In genomic region chr11:113192121-113192925, GRCh38 we compare ENCODE assay signal across 16 cellular contexts.
DNase-seq lines count a peak whose midpoint lies in the region; ATAC-seq and TF ChIP-seq lines count a peak whose summit lies in the region.
"Had no signal": no experiment of that assay in that cellular context is flagged by ENCODE, and none has a peak within 500 bp of the region (broad histone marks: within the 10 kb centered on the region; RNA-seq: fewer than 3 reads in every experiment).

No MANE protein-coding gene starts in this region.

- H2BK15ac ChIP-seq in H9 (ENCODE audit: low read depth, low read length) = no peak overlapping the region

- no peak overlapping the region for H2BK120ac ChIP-seq in H9 (ENCODE audit: low read depth, low read length, poor library complexity, severe bottlenecking)

- no peak overlapping the region for H3T11ph ChIP-seq in H9 (ENCODE audit: low read length)

- H3K4me1 Mint-ChIP-seq in H9 (peaks cover 12 to 14% of the 10 kb centered on the region in 2 experiments), endodermal cell (peaks cover 37% of the 10 kb centered on the region)
- no peaks in the 10 kb centered on the region for H3K4me1 Mint-ChIP-seq in CD8-positive, alpha-beta memory T cell
- H3K4me1 Mint-ChIP-seq: activated naive CD8-positive, alpha-beta T cell treated with anti-CD3 and anti-CD28 coated beads, Interleukin-2, amount 10 ng/mL, durations not matched to agents 7 days and 5 days had no signal

- TF ChIP-seq CTCF in H9 (conservative IDR thresholded peaks at IDR 0.05) (no peak), endodermal cell (conservative IDR thresholded peaks at IDR 0.05) (no peak), osteoblast (IDR thresholded peaks at IDR 0.05; ENCODE audit: extremely low read depth, low read depth, low read length) (no peak)

- WGBS in H9 (ENCODE audit: extremely low coverage, insufficient read length, low lambda C conversion rate) = no CpG with 5 or more reads among the region's 8 CpGs
- 69 to 75% methylated on average over 5 to 8 of the region's 8 CpGs for WGBS in endodermal cell (ENCODE audit: insufficient coverage in 1 of 2, insufficient read length in 1 of 2), 2 experiments

- H3K4me3 ChIP-seq in endodermal cell (ENCODE audit: low read length) (peak overlapping the region; percentile 57), osteoblast (ENCODE audit: insufficient read depth, low read length) (no peak overlapping the region)
- no peak overlapping the region for H3K4me3 ChIP-seq in CD8-positive, alpha-beta memory T cell (ENCODE audit: low read length)

- no peak overlapping the region for H3K4ac ChIP-seq in H9 (ENCODE audit: low read depth, low read length)

- H2BK20ac ChIP-seq in H9 (ENCODE audit: low read depth, low read length, poor library complexity, severe bottlenecking) = no peak overlapping the region

- POLR2A ChIA-PET in CD8-positive, alpha-beta memory T cell (lab: Charles Lee) = no interaction called here

- H3K27ac Mint-ChIP-seq in H9 (peak overlapping the region in 2 of 3 experiments; percentile 32 to 87; a peak in 2 of 7 replicates), endodermal cell (no peak overlapping the region)
- no peak overlapping the region for H3K27ac Mint-ChIP-seq in CD8-positive, alpha-beta memory T cell
- H3K27ac Mint-ChIP-seq: activated CD8-positive, alpha-beta T cell treated with anti-CD3 and anti-CD28 coated beads for 36 hours; activated naive CD8-positive, alpha-beta T cell treated with anti-CD3 and anti-CD28 coated beads, Interleukin-2, amount 10 ng/mL, durations not matched to agents 7 days and 5 days; natural killer cell had no signal

- no peak overlapping the region for H3K56ac ChIP-seq in H9 (ENCODE audit: insufficient read length, low read depth, low read length)

- H3K27ac ChIP-seq in H9 (ENCODE audit: insufficient read length, low read depth, low read length) (no peak overlapping the region), endodermal cell (ENCODE audit: low read depth, low read length) (no peak overlapping the region), osteoblast (ENCODE audit: low read depth, low read length) (no peak overlapping the region)
- H3K27ac ChIP-seq in CD8-positive, alpha-beta memory T cell (ENCODE audit: low read depth, low read length) = no peak overlapping the region

- H3K4me1 ChIP-seq in H9 (ENCODE audit: insufficient read depth, low read length) (peaks cover 5% of the 10 kb centered on the region; the same call in 1 of the 2 replicates), endodermal cell (ENCODE audit: control insufficient read depth, insufficient read depth, low read length) (peaks cover 17% of the 10 kb centered on the region), osteoblast (ENCODE audit: insufficient read depth, low read length) (peaks cover 20% of the 10 kb centered on the region)
- H3K4me1 ChIP-seq in CD8-positive, alpha-beta memory T cell (ENCODE audit: insufficient read depth, low read length) = no peaks in the 10 kb centered on the region
- H3K4me1 ChIP-seq: Caco-2 had no signal

- no peak for DNase-seq in H9
- peak; percentile 32 for DNase-seq in NCI-H82 treated with DMSO at 0.1 percent for 48 hours (lab: John Stamatoyannopoulos, UW; ENCODE audit: unreplicated experiment)
- DNase-seq in endodermal cell = no peak
- DNase-seq in osteoblast (ENCODE audit: insufficient read length, low spot score, missing footprints) = peak; percentile 8
- DNase-seq in CD8-positive, alpha-beta memory T cell = no peak
- no peak for DNase-seq in pons (ENCODE audit: low spot score)
- DNase-seq: activated CD8-positive, alpha-beta T cell treated with anti-CD3 and anti-CD28 coated beads for 36 hours; activated naive CD8-positive, alpha-beta T cell treated with anti-CD3 and anti-CD28 coated beads, Interleukin-2, amount 10 ng/mL, durations not matched to agents 7 days and 5 days; Caco-2; cerebellar nuclear complex; natural killer cell; NCI-H187 treated with DMSO at 0.1 percent for 48 hours had no signal

- H4K5ac ChIP-seq in H9 (ENCODE audit: insufficient read length, low read depth, low read length) = no peak overlapping the region

- no peaks in the 10 kb centered on the region for H3K23me2 ChIP-seq in H9 (ENCODE audit: insufficient read length, low read depth, low read length, poor library complexity, severe bottlenecking)

- H3K4me2 ChIP-seq in H9 (ENCODE audit: insufficient read depth, insufficient read length, low read length) (no peak overlapping the region), osteoblast (ENCODE audit: insufficient read depth, low read length) (no peak overlapping the region)

- H3K23ac ChIP-seq in H9 (ENCODE audit: insufficient read length, low read depth, low read length) = no peak overlapping the region

- H4K8ac ChIP-seq in H9 (replicated peaks; ENCODE audit: insufficient read length, low read depth, low read length) = no peak overlapping the region

- H3K9me3 ChIP-seq in H9 (ENCODE audit: control insufficient read depth, low read depth, low read length) (no peaks in the 10 kb centered on the region), endodermal cell (ENCODE audit: control insufficient read depth, low read length) (no peaks in the 10 kb centered on the region), osteoblast (ENCODE audit: low read depth, low read length) (no peaks in the 10 kb centered on the region)
- no peaks in the 10 kb centered on the region for H3K9me3 ChIP-seq in CD8-positive, alpha-beta memory T cell (ENCODE audit: low read length)
- H3K9me3 ChIP-seq: Caco-2 had no signal

- no peak overlapping the region for H2AFZ ChIP-seq in H9 (ENCODE audit: low read length)
- no peak overlapping the region for H2AFZ ChIP-seq in osteoblast (ENCODE audit: low read length)

- H3K79me1 ChIP-seq in H9 (ENCODE audit: insufficient read depth, low read depth, low read length, poor library complexity, severe bottlenecking) = no peaks in the 10 kb centered on the region

- H2AK5ac ChIP-seq in H9 (ENCODE audit: insufficient read length, low read length) = no peak overlapping the region

- CTCF ChIA-PET in CD8-positive, alpha-beta memory T cell (lab: Charles Lee) = no interaction called here

- H2BK5ac ChIP-seq in H9 (ENCODE audit: insufficient read length, low read length) = no peak overlapping the region

- H3K79me2 ChIP-seq in H9 (ENCODE audit: insufficient read depth, low read length) (no peaks in the 10 kb centered on the region), osteoblast (ENCODE audit: insufficient read depth, low read length) (no peaks in the 10 kb centered on the region)

- H3K36me3 ChIP-seq in endodermal cell (ENCODE audit: control insufficient read depth, insufficient read depth, low read length) = no peaks in the 10 kb centered on the region
- no peaks in the 10 kb centered on the region for H3K36me3 ChIP-seq in osteoblast (ENCODE audit: insufficient read depth, low read length)
- H3K36me3 ChIP-seq in CD8-positive, alpha-beta memory T cell (ENCODE audit: insufficient read depth, low read length) = no peaks in the 10 kb centered on the region

- H4K20me1 ChIP-seq in H9 (ENCODE audit: control insufficient read depth, insufficient read depth, insufficient read length) (no peaks in the 10 kb centered on the region), osteoblast (ENCODE audit: insufficient read depth, low read length) (no peaks in the 10 kb centered on the region)

- H3K27me3 ChIP-seq in H9 (ENCODE audit: insufficient read depth, low read length) (0 out of 2 replicates have a peak, but pooled peaks cover 2% of the 10 kb centered on the region), endodermal cell (ENCODE audit: control insufficient read depth, insufficient read depth, low read length, poor library complexity, severe bottlenecking) (no peaks in the 10 kb centered on the region), osteoblast (ENCODE audit: insufficient read depth, low read length) (no peaks in the 10 kb centered on the region)
- H3K27me3 ChIP-seq in CD8-positive, alpha-beta memory T cell (ENCODE audit: insufficient read depth, low read length, poor library complexity, severe bottlenecking) = no peaks in the 10 kb centered on the region
- H3K27me3 ChIP-seq: foreskin keratinocyte had no signal

- H3K4me3 Mint-ChIP-seq in H9 (no peak overlapping the region), endodermal cell (no peak overlapping the region)
- no peak overlapping the region for H3K4me3 Mint-ChIP-seq in CD8-positive, alpha-beta memory T cell
- H3K4me3 Mint-ChIP-seq: activated CD8-positive, alpha-beta T cell treated with anti-CD3 and anti-CD28 coated beads for 36 hours; activated naive CD8-positive, alpha-beta T cell treated with anti-CD3 and anti-CD28 coated beads, Interleukin-2, amount 10 ng/mL, durations not matched to agents 7 days and 5 days; natural killer cell had no signal

- H3K9me3 Mint-ChIP-seq in H9 (no peaks in the 10 kb centered on the region), endodermal cell (no peaks in the 10 kb centered on the region)
- no peaks in the 10 kb centered on the region for H3K9me3 Mint-ChIP-seq in CD8-positive, alpha-beta memory T cell
- H3K9me3 Mint-ChIP-seq: activated CD8-positive, alpha-beta T cell treated with anti-CD3 and anti-CD28 coated beads for 36 hours; activated naive CD8-positive, alpha-beta T cell treated with anti-CD3 and anti-CD28 coated beads, Interleukin-2, amount 10 ng/mL, durations not matched to agents 7 days and 5 days; natural killer cell had no signal

- H3K9ac ChIP-seq in H9 (ENCODE audit: extremely low read depth, insufficient read length, low read length) (no peak overlapping the region), endodermal cell (ENCODE audit: extremely low read depth, low read length, poor library complexity, severe bottlenecking) (no peak overlapping the region)

- peaks cover 3% of the 10 kb centered on the region; the same call in 1 of the 2 replicates for H3K27me3 Mint-ChIP-seq in H9 (ENCODE audit: low read depth)
- peaks cover 5% of the 10 kb centered on the region for H3K27me3 Mint-ChIP-seq in endodermal cell (ENCODE audit: insufficient read depth)
- H3K27me3 Mint-ChIP-seq in CD8-positive, alpha-beta memory T cell = peaks cover 7 to 40% of the 10 kb centered on the region in 2 donors

- H2BK12ac ChIP-seq in H9 (ENCODE audit: insufficient read length, low read depth, low read length) = no peak overlapping the region

- H3K14ac ChIP-seq in H9 (ENCODE audit: insufficient read depth, low read length) = 0 out of 2 replicates have a peak overlapping the region, but pooled peaks have one; percentile 50

- no peak for ATAC-seq in HG03025 (IDR thresholded peaks at IDR 0.05; ENCODE audit: low FRiP score, unreplicated experiment)
- no peak for ATAC-seq in HG02852 (IDR thresholded peaks at IDR 0.05; ENCODE audit: unreplicated experiment)
- ATAC-seq: activated CD8-positive, alpha-beta T cell treated with anti-CD3 and anti-CD28 coated beads for 36 hours; foreskin keratinocyte; natural killer cell; Panc1 had no signal

- no peak overlapping the region for H4K91ac ChIP-seq in H9 (ENCODE audit: insufficient read length, low read depth, low read length)

- H3K36me3 Mint-ChIP-seq in H9 (ENCODE audit: insufficient read depth in 1 of 3, low read depth in 3 of 3) = no peaks in the 10 kb centered on the region
- no peaks in the 10 kb centered on the region for H3K36me3 Mint-ChIP-seq in endodermal cell (ENCODE audit: low read depth)
- no peaks in the 10 kb centered on the region for H3K36me3 Mint-ChIP-seq in CD8-positive, alpha-beta memory T cell
- H3K36me3 Mint-ChIP-seq: activated naive CD8-positive, alpha-beta T cell treated with anti-CD3 and anti-CD28 coated beads, Interleukin-2, amount 10 ng/mL, durations not matched to agents 7 days and 5 days; natural killer cell had no signal

- no peak overlapping the region for H3K18ac ChIP-seq in H9 (ENCODE audit: insufficient read length, low read depth, low read length)

Comparison
In these comparisons a context has a peak if more than half of its experiments do, and no peak if none do; other contexts are left out.
1. DNase-seq: peak in NCI-H82 treated with DMSO at 0.1 percent for 48 hours (single experiment) and osteoblast (single experiment); none in H9 (single experiment), endodermal cell (single experiment), CD8-positive, alpha-beta memory T cell (0 of 5) and pons (single experiment).
2. H3K27ac Mint-ChIP-seq: peak in H9 (2 of 3); none in endodermal cell (single experiment) and CD8-positive, alpha-beta memory T cell (0 of 8).